32 cellular contexts compared by ENCODE assay signal in genomic region chr11:44207292-44207691, GRCh38.
"Had no signal": no experiment of that assay in that cellular context is flagged by ENCODE, and none has a peak within 500 bp of the region (broad histone marks: within the 10 kb centered on the region; RNA-seq: fewer than 3 reads in every experiment).

No MANE protein-coding gene starts in this region.

- H3K4me3 ChIP-seq: heart left ventricle, skin epidermis, thoracic aorta, uterus had no signal

- H3K9me3 Mint-ChIP-seq: activated naive CD4-positive, alpha-beta T cell treated with anti-CD3 and anti-CD28 coated beads, Interleukin-2, amount 10 ng/mL, durations not matched to agents 7 days and 5 days; activated T-helper 1 cell treated with anti-CD3 and anti-CD28 coated beads, Interleukin-12 subunit alpha, Interleukin-12 subunit beta, Interleukin-2, Interleukin-4 antibody, amounts not matched to agents 30 ng/mL and 10 ng/mL and 1 ng/mL, durations not matched to agents 14 hours and 24 hours and 36 hours; effector memory CD8-positive, alpha-beta T cell had no signal

- H3K27me3 ChIP-seq: brain microvascular endothelial cell, heart left ventricle, uterus had no signal

- H3K9me3 ChIP-seq: thoracic aorta, uterus had no signal

- H3K4me1 ChIP-seq: parathyroid adenoma, uterus had no signal

- DNase-seq: activated CD4-positive, alpha-beta memory T cell treated with anti-CD3 and anti-CD28 coated beads for 36 hours; activated CD4-positive, alpha-beta T cell treated with anti-CD3 and anti-CD28 coated beads for 4 hours; activated CD4-positive, CD25-positive, alpha-beta regulatory T cell; activated CD8-positive, alpha-beta memory T cell treated with anti-CD3 and anti-CD28 coated beads, Interleukin-2, amount 50 U/mL, for 4 hours; activated effector memory CD4-positive, alpha-beta T cell treated with anti-CD3 and anti-CD28 coated beads, Interleukin-2, amount 50 U/mL, for 16 hours; activated naive CD4-positive, alpha-beta T cell treated with anti-CD3 and anti-CD28 coated beads, Interleukin-2, amount 10 ng/mL, durations not matched to agents 7 days and 5 days; activated naive CD8-positive, alpha-beta T cell treated with anti-CD3 and anti-CD28 coated beads, Interleukin-2, amount 10 ng/mL, durations not matched to agents 7 days and 5 days; activated T-cell treated with anti-CD3 and anti-CD28 coated beads, Interleukin-2, amount 50 U/mL, for 1 hour; brain microvascular endothelial cell; caudate nucleus; cortex of kidney; effector memory CD8-positive, alpha-beta T cell; foreskin fibroblast; heart left ventricle; hypothalamus; immature natural killer cell; naive B cell; nucleus accumbens; stimulated activated CD4-positive, alpha-beta T cell treated with anti-CD3 and anti-CD28 coated beads, Interleukin-12 subunit alpha, Interleukin-12 subunit beta, amount 100 ng/mL, for 4 hours; stimulated activated CD4-positive, alpha-beta T cell treated with anti-CD3 and anti-CD28 coated beads, Interleukin-4, amount 100 ng/mL, for 1 hour; trophoblast cell; uterus had no signal

- H3K79me2 ChIP-seq: parathyroid adenoma had no signal

- ATAC-seq: effector memory CD8-positive, alpha-beta T cell; heart left ventricle; sciatic nerve had no signal

- H3K27ac ChIP-seq: brain microvascular endothelial cell, heart left ventricle, parathyroid adenoma, skin epidermis, thoracic aorta, uterus had no signal

- FAIRE-seq: astrocyte, endothelial cell of umbilical vein had no signal

- H3K4me3 Mint-ChIP-seq: activated CD4-positive, alpha-beta memory T cell treated with anti-CD3 and anti-CD28 coated beads for 36 hours; activated naive CD4-positive, alpha-beta T cell treated with anti-CD3 and anti-CD28 coated beads, Interleukin-2, amount 10 ng/mL, durations not matched to agents 7 days and 5 days; activated naive CD8-positive, alpha-beta T cell treated with anti-CD3 and anti-CD28 coated beads, Interleukin-2, amount 10 ng/mL, durations not matched to agents 7 days and 5 days; activated T-helper 1 cell treated with anti-CD3 and anti-CD28 coated beads, Interleukin-12 subunit alpha, Interleukin-12 subunit beta, Interleukin-2, Interleukin-4 antibody, amounts not matched to agents 30 ng/mL and 10 ng/mL and 1 ng/mL, durations not matched to agents 14 hours and 24 hours and 36 hours; effector memory CD8-positive, alpha-beta T cell; immature natural killer cell; mesothelial cell of epicardium; naive B cell; stimulated activated naive CD8-positive, alpha-beta T cell treated with anti-CD3 and anti-CD28 coated beads, Interleukin-15, Interleukin-2, amounts not matched to agents 100 ng/mL and 50 ng/mL, for 24 hours; T-helper 2 cell treated with Interferon-gamma antibody and Interleukin-4, amounts not matched to agents 5 μg/mL and 100 μg/mL, for 36 hours had no signal

- H2AFZ ChIP-seq: parathyroid adenoma had no signal

- H3K9ac ChIP-seq: parathyroid adenoma had no signal

- H3K27me3 Mint-ChIP-seq: activated CD4-positive, alpha-beta memory T cell treated with anti-CD3 and anti-CD28 coated beads for 36 hours; activated naive CD4-positive, alpha-beta T cell treated with anti-CD3 and anti-CD28 coated beads, Interleukin-2, amount 10 ng/mL, durations not matched to agents 7 days and 5 days; activated naive CD8-positive, alpha-beta T cell treated with anti-CD3 and anti-CD28 coated beads, Interleukin-2, amount 10 ng/mL, durations not matched to agents 7 days and 5 days; effector memory CD8-positive, alpha-beta T cell; naive B cell; stimulated activated naive CD8-positive, alpha-beta T cell treated with anti-CD3 and anti-CD28 coated beads, Interleukin-15, Interleukin-2, amounts not matched to agents 100 ng/mL and 50 ng/mL, for 24 hours had no signal

- H3K27ac Mint-ChIP-seq: activated CD4-positive, alpha-beta memory T cell treated with anti-CD3 and anti-CD28 coated beads for 36 hours; activated naive CD4-positive, alpha-beta T cell treated with anti-CD3 and anti-CD28 coated beads, Interleukin-2, amount 10 ng/mL, durations not matched to agents 7 days and 5 days; activated naive CD8-positive, alpha-beta T cell treated with anti-CD3 and anti-CD28 coated beads, Interleukin-2, amount 10 ng/mL, durations not matched to agents 7 days and 5 days; activated T-helper 1 cell treated with anti-CD3 and anti-CD28 coated beads, Interleukin-12 subunit alpha, Interleukin-12 subunit beta, Interleukin-2, Interleukin-4 antibody, amounts not matched to agents 30 ng/mL and 10 ng/mL and 1 ng/mL, durations not matched to agents 14 hours and 24 hours and 36 hours; immature natural killer cell; mesothelial cell of epicardium; stimulated activated naive CD8-positive, alpha-beta T cell treated with anti-CD3 and anti-CD28 coated beads, Interleukin-15, Interleukin-2, amounts not matched to agents 100 ng/mL and 50 ng/mL, for 24 hours; T-helper 2 cell treated with Interferon-gamma antibody and Interleukin-4, amounts not matched to agents 5 μg/mL and 100 μg/mL, for 36 hours had no signal

- H3K36me3 ChIP-seq: brain microvascular endothelial cell, thoracic aorta, uterus had no signal

- H3K4me1 Mint-ChIP-seq: activated naive CD4-positive, alpha-beta T cell treated with anti-CD3 and anti-CD28 coated beads, Interleukin-2, amount 10 ng/mL, durations not matched to agents 7 days and 5 days; activated naive CD8-positive, alpha-beta T cell treated with anti-CD3 and anti-CD28 coated beads, Interleukin-2, amount 10 ng/mL, durations not matched to agents 7 days and 5 days had no signal
